Comparison of ENCODE assay signal across 16 cellular contexts in the genomic region with DNA sequence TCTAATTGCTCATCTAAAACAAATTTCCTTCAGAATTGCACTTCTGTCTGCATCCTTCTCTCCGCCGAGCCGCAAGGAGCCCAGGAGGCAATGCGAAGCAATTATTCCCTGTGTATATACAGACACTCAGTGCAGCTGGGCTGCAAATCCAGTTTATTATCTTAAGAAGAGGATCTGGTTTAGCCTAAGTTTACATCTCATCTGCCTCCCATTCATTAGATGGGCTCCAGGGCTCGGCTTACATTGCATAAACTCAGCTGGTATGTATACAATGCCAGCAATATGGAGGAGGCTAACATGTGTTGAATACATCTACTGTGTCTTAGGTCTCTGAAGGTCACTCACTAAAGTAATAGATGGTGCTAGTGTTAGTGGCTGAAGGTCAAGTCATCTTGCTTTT.
"Had no signal": no experiment of that assay in that cellular context is flagged by ENCODE, and none has a peak within 500 bp of the region (broad histone marks: within the 10 kb centered on the region; RNA-seq: fewer than 3 reads in every experiment).

No MANE protein-coding gene starts in this region.

- H3K27ac Mint-ChIP-seq: activated CD4-positive, alpha-beta memory T cell treated with anti-CD3 and anti-CD28 coated beads for 36 hours; activated naive CD8-positive, alpha-beta T cell treated with anti-CD3 and anti-CD28 coated beads for 36 hours; natural killer cell; stimulated activated naive B cell treated with anti-CD40 and anti-IgM and Interleukin-4, amounts not matched to agents 10 μg/mL and 1 μg/mL and 100 μg/mL, for 72 hours had no signal

- H3K27me3 Mint-ChIP-seq: stimulated activated naive B cell treated with anti-CD40 and anti-IgM and Interleukin-4, amounts not matched to agents 10 μg/mL and 1 μg/mL and 100 μg/mL, for 72 hours had no signal

- H3K4me1 Mint-ChIP-seq: activated naive CD8-positive, alpha-beta T cell treated with anti-CD3 and anti-CD28 coated beads for 36 hours; natural killer cell; stimulated activated naive B cell treated with anti-CD40 and anti-IgM and Interleukin-4, amounts not matched to agents 10 μg/mL and 1 μg/mL and 100 μg/mL, for 72 hours had no signal

- H3K36me3 ChIP-seq: esophagus muscularis mucosa, vagina had no signal

- H3K9me3 Mint-ChIP-seq: activated CD4-positive, alpha-beta memory T cell treated with anti-CD3 and anti-CD28 coated beads for 36 hours; activated naive CD8-positive, alpha-beta T cell treated with anti-CD3 and anti-CD28 coated beads for 36 hours; natural killer cell had no signal

- H3K27ac ChIP-seq: coronary artery, esophagus muscularis mucosa, vagina had no signal

- H3K36me3 Mint-ChIP-seq: activated CD4-positive, alpha-beta memory T cell treated with anti-CD3 and anti-CD28 coated beads for 36 hours; activated naive CD8-positive, alpha-beta T cell treated with anti-CD3 and anti-CD28 coated beads for 36 hours; natural killer cell; stimulated activated naive B cell treated with anti-CD40 and anti-IgM and Interleukin-4, amounts not matched to agents 10 μg/mL and 1 μg/mL and 100 μg/mL, for 72 hours had no signal

- H3K27me3 ChIP-seq: esophagus muscularis mucosa, vagina had no signal

- DNase-seq: activated CD4-positive, alpha-beta memory T cell treated with anti-CD3 and anti-CD28 coated beads for 36 hours; activated CD4-positive, alpha-beta T cell treated with anti-CD3 and anti-CD28 coated beads for 48 hours; activated naive CD4-positive, alpha-beta T cell treated with Interleukin-2 at 50 U/mL for 16 hours; activated naive CD8-positive, alpha-beta T cell treated with anti-CD3 and anti-CD28 coated beads for 36 hours; activated T-cell treated with anti-CD3 and anti-CD28 coated beads, Interleukin-2, amount 50 U/mL, for 48 hours; cerebellar nuclear complex; kidney; natural killer cell; retina; stimulated activated CD4-positive, alpha-beta T cell treated with anti-CD3 and anti-CD28 coated beads, Interleukin-2, amount 100 ng/mL, for 48 hours; stimulated activated CD8-positive, alpha-beta memory T cell treated with anti-CD3 and anti-CD28 coated beads, Interleukin-4, amount 100 ng/mL, for 48 hours; stimulated activated naive B cell treated with anti-CD40 and anti-IgM and Interleukin-4, amounts not matched to agents 10 μg/mL and 1 μg/mL and 100 μg/mL, for 72 hours had no signal

- H3K9me3 ChIP-seq: esophagus muscularis mucosa, vagina had no signal

- H3K4me3 ChIP-seq: coronary artery, esophagus muscularis mucosa, lung, vagina had no signal

- H3K4me3 Mint-ChIP-seq: activated CD4-positive, alpha-beta memory T cell treated with anti-CD3 and anti-CD28 coated beads for 36 hours; activated naive CD8-positive, alpha-beta T cell treated with anti-CD3 and anti-CD28 coated beads for 36 hours; natural killer cell; stimulated activated naive B cell treated with anti-CD40 and anti-IgM and Interleukin-4, amounts not matched to agents 10 μg/mL and 1 μg/mL and 100 μg/mL, for 72 hours had no signal
